1 cellular context compared by ENCODE assay signal in the genomic region with DNA sequence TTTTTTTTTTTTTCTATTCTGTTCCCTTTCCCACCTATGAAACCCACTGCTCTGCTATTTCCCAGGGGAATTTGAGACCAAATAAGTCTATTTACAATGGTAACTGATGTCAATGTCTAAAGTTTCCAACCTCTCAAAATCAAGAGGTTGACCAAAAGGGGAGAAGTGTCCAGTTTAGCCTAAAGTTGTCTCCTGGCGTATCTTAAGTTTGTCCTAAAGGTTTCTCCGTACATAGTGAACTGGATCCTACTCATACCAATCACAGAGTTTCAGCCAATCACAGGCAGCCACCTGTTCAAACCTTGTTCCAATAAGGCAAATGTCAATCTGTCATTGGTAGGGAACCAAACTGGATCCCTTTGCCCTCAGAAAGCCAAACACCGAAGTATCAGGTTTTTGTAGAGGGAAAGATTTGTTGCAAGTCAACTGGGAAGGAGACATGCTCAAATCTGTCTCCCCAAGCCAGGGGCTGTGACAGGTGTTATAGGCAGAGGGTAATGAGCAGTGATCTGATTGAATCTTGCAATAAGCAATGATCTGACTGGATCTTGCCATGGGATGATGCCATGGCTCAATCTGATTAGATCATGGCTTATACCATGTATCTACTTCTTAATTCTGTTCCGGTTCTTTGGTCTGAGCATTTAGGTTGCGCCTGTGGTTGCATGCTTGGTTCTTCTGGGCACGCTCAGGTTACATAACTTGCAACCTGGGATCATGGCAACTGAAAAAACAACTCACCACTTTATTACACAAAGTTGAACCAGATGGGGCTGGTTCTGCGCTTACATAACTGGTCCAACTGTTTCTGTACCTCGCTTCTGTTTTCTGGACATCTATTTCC.
TF ChIP-seq lines count a peak whose summit lies in the region.

No MANE protein-coding gene starts in this region.

TF ChIP-seq in SK-N-SH, 30 proteins besides CTCF, POLR2A, EP300 and RAD21:
- TF ChIP-seq, protein P1, sequence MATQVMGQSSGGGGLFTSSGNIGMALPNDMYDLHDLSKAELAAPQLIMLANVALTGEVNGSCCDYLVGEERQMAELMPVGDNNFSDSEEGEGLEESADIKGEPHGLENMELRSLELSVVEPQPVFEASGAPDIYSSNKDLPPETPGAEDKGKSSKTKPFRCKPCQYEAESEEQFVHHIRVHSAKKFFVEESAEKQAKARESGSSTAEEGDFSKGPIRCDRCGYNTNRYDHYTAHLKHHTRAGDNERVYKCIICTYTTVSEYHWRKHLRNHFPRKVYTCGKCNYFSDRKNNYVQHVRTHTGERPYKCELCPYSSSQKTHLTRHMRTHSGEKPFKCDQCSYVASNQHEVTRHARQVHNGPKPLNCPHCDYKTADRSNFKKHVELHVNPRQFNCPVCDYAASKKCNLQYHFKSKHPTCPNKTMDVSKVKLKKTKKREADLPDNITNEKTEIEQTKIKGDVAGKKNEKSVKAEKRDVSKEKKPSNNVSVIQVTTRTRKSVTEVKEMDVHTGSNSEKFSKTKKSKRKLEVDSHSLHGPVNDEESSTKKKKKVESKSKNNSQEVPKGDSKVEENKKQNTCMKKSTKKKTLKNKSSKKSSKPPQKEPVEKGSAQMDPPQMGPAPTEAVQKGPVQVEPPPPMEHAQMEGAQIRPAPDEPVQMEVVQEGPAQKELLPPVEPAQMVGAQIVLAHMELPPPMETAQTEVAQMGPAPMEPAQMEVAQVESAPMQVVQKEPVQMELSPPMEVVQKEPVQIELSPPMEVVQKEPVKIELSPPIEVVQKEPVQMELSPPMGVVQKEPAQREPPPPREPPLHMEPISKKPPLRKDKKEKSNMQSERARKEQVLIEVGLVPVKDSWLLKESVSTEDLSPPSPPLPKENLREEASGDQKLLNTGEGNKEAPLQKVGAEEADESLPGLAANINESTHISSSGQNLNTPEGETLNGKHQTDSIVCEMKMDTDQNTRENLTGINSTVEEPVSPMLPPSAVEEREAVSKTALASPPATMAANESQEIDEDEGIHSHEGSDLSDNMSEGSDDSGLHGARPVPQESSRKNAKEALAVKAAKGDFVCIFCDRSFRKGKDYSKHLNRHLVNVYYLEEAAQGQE (IDR thresholded peaks at IDR 0.05; ENCODE audit: low read depth, low read length), result no peak
- no peak for TF ChIP-seq NFIC (IDR thresholded peaks at IDR 0.05; ENCODE audit: borderline replicate concordance)
- TF ChIP-seq RXRA (IDR thresholded peaks at IDR 0.05; ENCODE audit: borderline replicate concordance, low read depth), result no peak
- TF ChIP-seq TCF12 (IDR thresholded peaks at IDR 0.05), result no peak
- no peak for TF ChIP-seq CHD2 (IDR thresholded peaks at IDR 0.05; ENCODE audit: low read length, partially characterized antibody)
- no peak for TF ChIP-seq RCOR1 (IDR thresholded peaks at IDR 0.05; ENCODE audit: low read length)
- TF ChIP-seq, protein P2, sequence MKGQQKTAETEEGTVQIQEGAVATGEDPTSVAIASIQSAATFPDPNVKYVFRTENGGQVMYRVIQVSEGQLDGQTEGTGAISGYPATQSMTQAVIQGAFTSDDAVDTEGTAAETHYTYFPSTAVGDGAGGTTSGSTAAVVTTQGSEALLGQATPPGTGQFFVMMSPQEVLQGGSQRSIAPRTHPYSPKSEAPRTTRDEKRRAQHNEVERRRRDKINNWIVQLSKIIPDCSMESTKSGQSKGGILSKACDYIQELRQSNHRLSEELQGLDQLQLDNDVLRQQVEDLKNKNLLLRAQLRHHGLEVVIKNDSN (IDR thresholded peaks at IDR 0.05; ENCODE audit: borderline replicate concordance, low read depth), result no peak
- TF ChIP-seq FOXM1 (IDR thresholded peaks at IDR 0.05; ENCODE audit: low read depth), result no peak
- no peak for TF ChIP-seq NRF1 (IDR thresholded peaks at IDR 0.05; ENCODE audit: low read depth, low read length)
- TF ChIP-seq, protein P3, sequence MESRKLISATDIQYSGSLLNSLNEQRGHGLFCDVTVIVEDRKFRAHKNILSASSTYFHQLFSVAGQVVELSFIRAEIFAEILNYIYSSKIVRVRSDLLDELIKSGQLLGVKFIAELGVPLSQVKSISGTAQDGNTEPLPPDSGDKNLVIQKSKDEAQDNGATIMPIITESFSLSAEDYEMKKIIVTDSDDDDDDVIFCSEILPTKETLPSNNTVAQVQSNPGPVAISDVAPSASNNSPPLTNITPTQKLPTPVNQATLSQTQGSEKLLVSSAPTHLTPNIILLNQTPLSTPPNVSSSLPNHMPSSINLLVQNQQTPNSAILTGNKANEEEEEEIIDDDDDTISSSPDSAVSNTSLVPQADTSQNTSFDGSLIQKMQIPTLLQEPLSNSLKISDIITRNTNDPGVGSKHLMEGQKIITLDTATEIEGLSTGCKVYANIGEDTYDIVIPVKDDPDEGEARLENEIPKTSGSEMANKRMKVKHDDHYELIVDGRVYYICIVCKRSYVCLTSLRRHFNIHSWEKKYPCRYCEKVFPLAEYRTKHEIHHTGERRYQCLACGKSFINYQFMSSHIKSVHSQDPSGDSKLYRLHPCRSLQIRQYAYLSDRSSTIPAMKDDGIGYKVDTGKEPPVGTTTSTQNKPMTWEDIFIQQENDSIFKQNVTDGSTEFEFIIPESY (IDR thresholded peaks at IDR 0.05; ENCODE audit: borderline replicate concordance, low read depth), result no peak
- TF ChIP-seq, protein P4, sequence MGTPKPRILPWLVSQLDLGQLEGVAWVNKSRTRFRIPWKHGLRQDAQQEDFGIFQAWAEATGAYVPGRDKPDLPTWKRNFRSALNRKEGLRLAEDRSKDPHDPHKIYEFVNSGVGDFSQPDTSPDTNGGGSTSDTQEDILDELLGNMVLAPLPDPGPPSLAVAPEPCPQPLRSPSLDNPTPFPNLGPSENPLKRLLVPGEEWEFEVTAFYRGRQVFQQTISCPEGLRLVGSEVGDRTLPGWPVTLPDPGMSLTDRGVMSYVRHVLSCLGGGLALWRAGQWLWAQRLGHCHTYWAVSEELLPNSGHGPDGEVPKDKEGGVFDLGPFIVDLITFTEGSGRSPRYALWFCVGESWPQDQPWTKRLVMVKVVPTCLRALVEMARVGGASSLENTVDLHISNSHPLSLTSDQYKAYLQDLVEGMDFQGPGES (IDR thresholded peaks at IDR 0.05; ENCODE audit: low read depth, low read length), result no peak
- TF ChIP-seq EZH2phosphoT487 (IDR thresholded peaks at IDR 0.05; ENCODE audit: borderline replicate concordance, low read depth), result no peak
TF ChIP-seq in SK-N-SH: peak in this region for 0.
